ENCODE assay signal across 8 cellular contexts in the genomic region with DNA sequence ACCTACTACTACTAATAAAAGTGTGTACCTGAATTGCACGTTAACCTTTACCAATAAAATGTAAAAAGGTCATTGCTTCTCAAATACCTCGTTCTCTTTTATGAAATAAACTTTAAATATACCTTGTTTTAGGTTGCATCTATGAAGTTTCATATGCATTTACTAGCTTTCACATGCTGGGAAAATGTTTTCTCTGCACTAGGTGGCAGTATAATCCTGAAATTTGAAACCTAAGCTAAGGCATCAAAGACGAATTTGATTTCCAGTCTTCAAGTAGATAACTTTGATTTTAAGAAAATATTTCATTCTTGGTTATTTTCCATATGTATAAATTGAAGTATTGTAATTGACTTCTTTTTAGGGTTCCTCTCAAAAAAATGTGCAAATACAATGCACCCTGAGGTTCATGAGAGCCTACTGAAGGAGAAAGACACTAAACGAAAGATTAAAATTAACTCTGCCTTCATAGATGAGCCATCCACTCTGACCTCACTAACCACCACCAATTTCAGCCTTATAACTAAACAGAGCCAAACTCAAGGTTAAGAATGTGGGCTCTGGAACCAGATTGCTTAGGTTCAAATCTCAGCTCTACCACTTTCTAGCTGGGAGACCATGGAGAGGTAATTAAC. TPM values are rescaled to one million over a fixed set of nuclear protein-coding genes. Genes with fewer than 3 reads are reported as not detected.
DNase-seq lines count a peak whose midpoint lies in the region; ATAC-seq, FAIRE-seq and TF ChIP-seq lines count a peak whose summit lies in the region.

No MANE protein-coding gene starts in this region.

- H3K9me3 Mint-ChIP-seq in activated T-cell treated with anti-CD3 and anti-CD28 coated beads, Interleukin-2, amount 50 U/mL, for 4 hours = no peaks in the 10 kb centered on the region

- intact Hi-C loops in adrenal gland (cut with DNase I) = loop anchor here (5.0 kb wide), 1 partner anchor 57 kb away; no protein-coding TSS in a partner anchor

- DNase-seq in NCI-H446 (lab: John Stamatoyannopoulos, UW) = peak; percentile 38 to 61
- DNase-seq in NCI-H446 treated with DMSO at 0.1 percent for 48 hours (lab: John Stamatoyannopoulos, UW) = no peak
- peak in 2 of 7 donors; percentile 10 to 27 for DNase-seq in adrenal gland
- DNase-seq in activated T-cell treated with anti-CD3 and anti-CD28 coated beads, Interleukin-2, amount 50 U/mL, for 4 hours = no peak
- DNase-seq in GOT3 (lab: John Stamatoyannopoulos, UW) = no peak

- TF ChIP-seq POLR2A in adrenal gland (IDR thresholded peaks at IDR 0.05) = no peak

- no peak overlapping the region for H2AFZ ChIP-seq in Loucy (ENCODE audit: low read length)

- H3K4me2 ChIP-seq in Loucy (ENCODE audit: low read depth, low read length, poor library complexity, severe bottlenecking) = no peak overlapping the region

- no peak overlapping the region for H3K27ac ChIP-seq in adrenal gland

- H3K36me3 ChIP-seq in Loucy (ENCODE audit: insufficient read depth, low read length) (no peaks in the 10 kb centered on the region), adrenal gland (replicated peaks in 1 of 2) (no peaks in the 10 kb centered on the region)

- no peaks in the 10 kb centered on the region for H3K27me3 ChIP-seq in Loucy (ENCODE audit: insufficient read depth, low read length, poor library complexity, severe bottlenecking)
- H3K27me3 ChIP-seq in adrenal gland = no peaks in the 10 kb centered on the region

- H3K36me3 Mint-ChIP-seq in activated T-cell treated with anti-CD3 and anti-CD28 coated beads, Interleukin-2, amount 50 U/mL, for 4 hours (ENCODE audit: insufficient read depth) = no peaks in the 10 kb centered on the region

- H3K4me3 Mint-ChIP-seq in activated T-cell treated with anti-CD3 and anti-CD28 coated beads, Interleukin-2, amount 50 U/mL, for 4 hours = no peak overlapping the region

- no peak overlapping the region for H3K9ac ChIP-seq in Loucy (ENCODE audit: low read depth, low read length, poor library complexity, severe bottlenecking)

- ATAC-seq in HG02840 (IDR thresholded peaks at IDR 0.05; ENCODE audit: low FRiP score, unreplicated experiment) = no peak
- ATAC-seq in activated T-cell treated with anti-CD3 and anti-CD28 coated beads, Interleukin-2, amount 50 U/mL, for 4 hours = no peak

- peak; percentile 99 for FAIRE-seq in islet of Langerhans (lab: Jason Lieb, UNC)

- H4K20me1 ChIP-seq in Loucy (ENCODE audit: insufficient read depth, low read length, poor library complexity, severe bottlenecking) = no peaks in the 10 kb centered on the region

- H3K79me2 ChIP-seq in Loucy (ENCODE audit: insufficient read depth, low read length) = no peaks in the 10 kb centered on the region

- peak; percentile 82 for TF ChIP-seq CTCF in Loucy (conservative IDR thresholded peaks at IDR 0.05; ENCODE audit: low read length)
- peak; percentile 33 to 73 (median 68) for TF ChIP-seq CTCF in adrenal gland (IDR thresholded peaks at IDR 0.05)

- H3K4me3 ChIP-seq in Loucy (ENCODE audit: low read length, poor library complexity, severe bottlenecking) (no peak overlapping the region), adrenal gland (no peak overlapping the region)

- no peaks in the 10 kb centered on the region for H3K4me1 Mint-ChIP-seq in activated T-cell treated with anti-CD3 and anti-CD28 coated beads, Interleukin-2, amount 50 U/mL, for 4 hours (ENCODE audit: low read depth)

- H3K4me1 ChIP-seq in Loucy (ENCODE audit: insufficient read depth, low read length, poor library complexity, severe bottlenecking) (peaks cover 19% of the 10 kb centered on the region), adrenal gland (replicated peaks in 1 of 2) (no peaks in the 10 kb centered on the region)

- H3F3A ChIP-seq in Loucy (ENCODE audit: low read depth) = no peaks in the 10 kb centered on the region

- peaks cover 10% of the 10 kb centered on the region for H3K27me3 Mint-ChIP-seq in activated T-cell treated with anti-CD3 and anti-CD28 coated beads, Interleukin-2, amount 50 U/mL, for 4 hours (ENCODE audit: low read depth)

- WGBS in adrenal gland, 4 donors = 13 to 19% (median 16%) methylated on average over 4 of the region's 4 CpGs

- H3K9me3 ChIP-seq in Loucy (ENCODE audit: insufficient read depth, low read depth, low read length) = no peaks in the 10 kb centered on the region
- H3K9me3 ChIP-seq in adrenal gland (replicated peaks in 1 of 3) = no peaks in the 10 kb centered on the region

- no peaks in the 10 kb centered on the region for H3K9me2 ChIP-seq in Loucy (replicated peaks; ENCODE audit: low read depth, low read length)

RNA-seq across cellular contexts. Expression of a gene that starts 7.3 kb away (rescaled TPM):
- not detected for total RNA-seq in adrenal gland
- polyA plus RNA-seq in adrenal gland = under 1 TPM in 1 of 3 donors, not detected in 2; 0.17 TPM
- total RNA-seq in activated T-cell treated with anti-CD3 and anti-CD28 coated beads, Interleukin-2, amount 50 U/mL, for 4 hours = not detected

Comparison
In these comparisons a context has a peak if more than half of its experiments do, and no peak if none do; other contexts are left out.
1. DNase-seq: peak in NCI-H446 (2 of 2); none in NCI-H446 treated with DMSO at 0.1 percent for 48 hours (single experiment), activated T-cell treated with anti-CD3 and anti-CD28 coated beads, Interleukin-2, amount 50 U/mL, for 4 hours (single experiment) and GOT3 (single experiment).